In the genomic region with DNA sequence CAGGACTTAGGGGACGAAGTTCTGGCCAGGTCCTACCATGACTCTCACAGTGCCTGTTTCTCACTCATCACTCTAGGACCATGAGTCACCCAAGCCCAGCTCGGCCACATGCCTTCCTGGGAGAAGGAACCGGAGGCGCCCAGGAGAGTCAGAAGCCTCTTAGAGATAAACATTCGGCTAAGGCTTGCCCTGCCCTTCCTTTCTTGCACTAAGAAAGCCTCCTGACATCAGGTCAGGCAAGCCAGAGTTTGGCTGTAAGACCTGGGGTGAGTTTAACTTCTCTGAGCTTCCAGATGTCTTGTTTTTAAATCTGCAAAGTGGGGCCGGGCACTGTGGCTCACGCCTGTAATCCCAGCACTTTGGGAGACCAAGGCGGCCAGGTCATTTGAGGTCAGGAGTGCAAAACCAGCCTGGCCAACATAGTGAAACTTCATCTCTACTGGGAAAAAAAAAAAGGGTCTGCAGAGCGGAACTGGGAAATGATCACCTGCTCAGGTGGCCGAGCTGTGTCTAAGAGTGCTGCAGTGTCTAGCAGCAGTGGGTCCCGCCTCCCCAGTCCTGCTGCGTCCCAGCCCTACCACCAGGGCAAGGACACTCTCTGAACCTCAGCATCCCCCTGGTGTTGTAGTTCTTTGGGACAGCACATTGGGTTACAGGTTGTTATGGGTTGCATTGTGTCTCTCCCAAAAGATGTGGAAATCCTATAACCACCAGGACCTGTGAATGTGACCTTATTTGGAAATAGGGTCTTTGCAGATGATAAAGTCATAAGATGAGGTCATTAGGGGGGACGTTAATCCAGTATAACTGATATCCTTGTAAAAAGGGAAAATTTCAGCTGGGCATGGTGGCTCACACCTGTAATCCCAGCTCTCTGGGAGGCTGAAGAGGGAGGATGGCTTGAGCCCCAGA, we compare ENCODE assay signal across 10 cellular contexts. TPM values are rescaled to one million over a fixed set of nuclear protein-coding genes. Genes with fewer than 3 reads are reported as not detected.
DNase-seq lines count a peak whose midpoint lies in the region; TF ChIP-seq lines count a peak whose summit lies in the region.
"Had no signal": no experiment of that assay in that cellular context is flagged by ENCODE, and none has a peak within 500 bp of the region (broad histone marks: within the 10 kb centered on the region; RNA-seq: fewer than 3 reads in every experiment).

No MANE protein-coding gene starts in this region.

- no peak overlapping the region for H3K4me3 ChIP-seq in epithelial cell of esophagus (ENCODE audit: low read length)
- no peak overlapping the region for H3K4me3 ChIP-seq in effector memory CD4-positive, alpha-beta T cell (ENCODE audit: insufficient read depth, low read depth, low read length, poor library complexity, severe bottlenecking)
- H3K4me3 ChIP-seq: BLaER1 had no signal

- H3K27ac Mint-ChIP-seq in T-helper 1 cell treated with Interleukin-12 subunit alpha and Interleukin-12 subunit beta and Interleukin-4 antibody, amounts not matched to agents 30 μg/mL and 1 μg/mL, for 36 hours = no peak overlapping the region
- no peak overlapping the region for H3K27ac Mint-ChIP-seq in progenitor cell of endocrine pancreas

- peaks cover 3% of the 10 kb centered on the region for H3K36me3 Mint-ChIP-seq in T-helper 1 cell treated with Interleukin-12 subunit alpha and Interleukin-12 subunit beta and Interleukin-4 antibody, amounts not matched to agents 30 μg/mL and 1 μg/mL, for 36 hours (ENCODE audit: low read depth)
- peaks cover 3% of the 10 kb centered on the region for H3K36me3 Mint-ChIP-seq in progenitor cell of endocrine pancreas (ENCODE audit: insufficient read depth)

- DNase-seq in T-helper 1 cell (no peak), OCI-M2 (lab: John Stamatoyannopoulos, UW; ENCODE audit: unreplicated experiment) (peak; percentile 34), epithelial cell of esophagus (ENCODE audit: low read depth) (peak; percentile 92), progenitor cell of endocrine pancreas (ENCODE audit: low spot score, unreplicated experiment) (no peak), NCI-H2227 (lab: John Stamatoyannopoulos, UW; ENCODE audit: unreplicated experiment) (no peak), NCI-H2227 treated with DMSO at 0.1 percent for 48 hours (lab: John Stamatoyannopoulos, UW) (no peak)
- no peak for DNase-seq in effector memory CD4-positive, alpha-beta T cell
- DNase-seq: stimulated activated naive CD4-positive, alpha-beta T cell had no signal

- TF ChIP-seq CTCF in epithelial cell of esophagus (IDR thresholded peaks at IDR 0.05; ENCODE audit: insufficient read depth, low read depth, low read length, missing control alignments) (no peak), progenitor cell of endocrine pancreas (IDR thresholded peaks at IDR 0.05; ENCODE audit: unreplicated experiment) (no peak)

- no peaks in the 10 kb centered on the region for H3K9me3 Mint-ChIP-seq in T-helper 1 cell treated with Interleukin-12 subunit alpha and Interleukin-12 subunit beta and Interleukin-4 antibody, amounts not matched to agents 30 μg/mL and 1 μg/mL, for 36 hours
- no peaks in the 10 kb centered on the region for H3K9me3 Mint-ChIP-seq in progenitor cell of endocrine pancreas (ENCODE audit: low read depth)

- no peak overlapping the region for H3K27ac ChIP-seq in effector memory CD4-positive, alpha-beta T cell (ENCODE audit: insufficient read depth, low read length, poor library complexity, severe bottlenecking)
- H3K27ac ChIP-seq: BLaER1 had no signal

- H3K9me3 ChIP-seq in effector memory CD4-positive, alpha-beta T cell (ENCODE audit: control insufficient read depth, low read length) = no peaks in the 10 kb centered on the region
- H3K9me3 ChIP-seq: BLaER1 had no signal

- peaks cover 26% of the 10 kb centered on the region for H3K4me1 Mint-ChIP-seq in T-helper 1 cell treated with Interleukin-12 subunit alpha and Interleukin-12 subunit beta and Interleukin-4 antibody, amounts not matched to agents 30 μg/mL and 1 μg/mL, for 36 hours (ENCODE audit: low read depth)
- peaks cover 6% of the 10 kb centered on the region for H3K4me1 Mint-ChIP-seq in progenitor cell of endocrine pancreas (ENCODE audit: low read depth)

- no peaks in the 10 kb centered on the region for H3K36me3 ChIP-seq in effector memory CD4-positive, alpha-beta T cell (ENCODE audit: control insufficient read depth, insufficient read depth, low read length)

- H3K4me1 ChIP-seq in effector memory CD4-positive, alpha-beta T cell (ENCODE audit: control insufficient read depth, insufficient read depth, low read length, poor library complexity, severe bottlenecking) = peaks cover 22% of the 10 kb centered on the region

- peak overlapping the region; percentile 14 for H3K4me3 Mint-ChIP-seq in T-helper 1 cell treated with Interleukin-12 subunit alpha and Interleukin-12 subunit beta and Interleukin-4 antibody, amounts not matched to agents 30 μg/mL and 1 μg/mL, for 36 hours
- peak overlapping the region; percentile 54 for H3K4me3 Mint-ChIP-seq in progenitor cell of endocrine pancreas (ENCODE audit: low read depth)

- peaks cover 6% of the 10 kb centered on the region for H3K27me3 Mint-ChIP-seq in T-helper 1 cell treated with Interleukin-12 subunit alpha and Interleukin-12 subunit beta and Interleukin-4 antibody, amounts not matched to agents 30 μg/mL and 1 μg/mL, for 36 hours (ENCODE audit: low read depth)
- no peaks in the 10 kb centered on the region for H3K27me3 Mint-ChIP-seq in progenitor cell of endocrine pancreas

- no peaks in the 10 kb centered on the region for H3K27me3 ChIP-seq in effector memory CD4-positive, alpha-beta T cell (replicated peaks; ENCODE audit: control insufficient read depth, insufficient read depth, low read length, poor library complexity, severe bottlenecking)
- H3K27me3 ChIP-seq: BLaER1 had no signal

RNA-seq across cellular contexts. Expression of a gene that starts 1.8 kb away (rescaled TPM):
- 56.4 and 64.5 TPM in 2 replicates for total RNA-seq in progenitor cell of endocrine pancreas

Comparison
In these comparisons a context has a peak if more than half of its experiments do, and no peak if none do; other contexts are left out.
1. DNase-seq: peak in OCI-M2 (single experiment) and epithelial cell of esophagus (single experiment); none in T-helper 1 cell (0 of 5), progenitor cell of endocrine pancreas (single experiment), NCI-H2227 (single experiment), NCI-H2227 treated with DMSO at 0.1 percent for 48 hours (single experiment) and effector memory CD4-positive, alpha-beta T cell (0 of 3).